Comparison of ENCODE assay signal across 9 cellular contexts in genomic region chr4:99233397-99233796, GRCh38. TPM values are rescaled to one million over a fixed set of nuclear protein-coding genes. Genes with fewer than 3 reads are reported as not detected.
"Had no signal": no experiment of that assay in that cellular context is flagged by ENCODE, and none has a peak within 500 bp of the region (broad histone marks: within the 10 kb centered on the region; RNA-seq: fewer than 3 reads in every experiment).

No MANE protein-coding gene starts in this region.

RNA-seq across cellular contexts. Expression of gene ADH6, which starts 14.4 kb away (rescaled TPM):
- total RNA-seq: K562, M059J, NCI-H460, OCI-LY7, PC-9, Right ventricle myocardium inferior, RPMI7951, SJCRH30, SK-MEL-5 had no signal

RNA-seq across cellular contexts. Expression of gene ADH1A, which starts 57.4 kb away (rescaled TPM):
- total RNA-seq: K562, M059J, NCI-H460, OCI-LY7, PC-9, RPMI7951, SJCRH30, SK-MEL-5 had no signal
